In the genomic region with DNA sequence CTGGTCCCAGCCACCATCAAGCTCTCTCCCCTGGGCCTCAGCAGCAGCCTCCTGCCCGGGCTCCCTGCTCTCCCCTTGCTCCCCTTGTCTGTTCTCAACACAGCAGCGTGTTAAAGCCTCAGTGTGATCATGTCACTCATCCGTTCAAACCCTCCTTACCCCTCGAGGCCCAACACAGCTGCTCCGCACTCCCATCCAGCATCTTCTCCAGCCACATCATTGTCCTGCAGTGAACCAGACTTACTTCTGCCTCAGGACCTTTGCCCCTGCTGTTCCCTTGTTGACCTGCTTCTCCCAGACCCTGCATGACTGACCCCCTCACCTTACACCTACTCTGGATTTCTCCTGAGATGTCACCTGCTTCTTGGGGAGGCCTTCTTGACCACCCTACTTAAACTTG, we compare ENCODE assay signal across 22 cellular contexts. TPM values are rescaled to one million over a fixed set of nuclear protein-coding genes. Genes with fewer than 3 reads are reported as not detected.
DNase-seq lines count a peak whose midpoint lies in the region; ATAC-seq, FAIRE-seq and TF ChIP-seq lines count a peak whose summit lies in the region.
"Had no signal": no experiment of that assay in that cellular context is flagged by ENCODE, and none has a peak within 500 bp of the region (broad histone marks: within the 10 kb centered on the region; RNA-seq: fewer than 3 reads in every experiment).

No MANE protein-coding gene starts in this region.

- no peaks in the 10 kb centered on the region for H3K9me3 ChIP-seq in H1 (ENCODE audit: insufficient read depth in 2 of 2, low read depth in 1 of 2, low read length in 1 of 2)
- no peaks in the 10 kb centered on the region for H3K9me3 ChIP-seq in neuronal stem cell (replicated peaks in 1 of 2; ENCODE audit: control insufficient read depth in 2 of 2, insufficient read depth in 1 of 2, low read depth in 1 of 2, low read length in 2 of 2)

- H4K8ac ChIP-seq in H1 (ENCODE audit: extremely low read depth, insufficient read depth, low read length) (no peak overlapping the region), neuronal stem cell (ENCODE audit: low read depth, low read length) (no peak overlapping the region)

- H2AK5ac ChIP-seq in H1 (ENCODE audit: low read depth, low read length) (peak overlapping the region; percentile 56; the same call in 1 of the 2 replicates), neuronal stem cell (ENCODE audit: low read depth, low read length) (no peak overlapping the region)

- H3K18ac ChIP-seq in H1 (ENCODE audit: extremely low read depth, low read length) (no peak overlapping the region), neuronal stem cell (ENCODE audit: low read length) (peak overlapping the region; percentile 22)

- TF ChIP-seq POLR2A in H1 (IDR thresholded peaks at IDR 0.05; ENCODE audit: control extremely low read depth in 1 of 2, low read depth in 2 of 2, low read length in 2 of 2) (no peak), erythroblast (IDR thresholded peaks at IDR 0.05; ENCODE audit: low read length) (no peak)

- H2BK15ac ChIP-seq in H1 (ENCODE audit: low read length), result no peak overlapping the region
- no peak overlapping the region for H2BK15ac ChIP-seq in neuronal stem cell (ENCODE audit: low read length)

- TF ChIP-seq CTCF in D721Med (IDR thresholded peaks at IDR 0.05; ENCODE audit: insufficient read depth, missing control alignments) (peak; percentile 4), VCaP (conservative IDR thresholded peaks at IDR 0.05) (no peak), H1 (IDR thresholded peaks at IDR 0.05; ENCODE audit: control extremely low read depth in 1 of 3, insufficient read depth in 1 of 3, low read depth in 1 of 3, low read length in 3 of 3) (no peak)

- no peak overlapping the region for H3K56ac ChIP-seq in H1 (replicated peaks; ENCODE audit: insufficient read length, low read depth, low read length)

- POLR2A ChIA-PET in H1 (lab: Charles Lee; ENCODE audit: partially characterized antibody), result interaction anchor here (0.6 to 3.5 kb wide), 4 partner anchors 15 to 56 kb away, joined by 3 to 14 read pairs (median 3); no protein-coding TSS in a partner anchor

- no peak for TF ChIP-seq EP300 in H1 (IDR thresholded peaks at IDR 0.05; ENCODE audit: borderline replicate concordance in 1 of 2, low read depth in 2 of 2, low read length in 2 of 2)

- H3K4ac ChIP-seq in H1 (replicated peaks; ENCODE audit: insufficient read length, low read depth, low read length), result no peak overlapping the region
- no peak overlapping the region for H3K4ac ChIP-seq in neuronal stem cell (ENCODE audit: low read length)

- peaks cover 8 to 34% (median 23%) of the 10 kb centered on the region in 4 experiments for H3K4me1 ChIP-seq in H1 (replicated peaks in 1 of 4; ENCODE audit: control insufficient read depth in 3 of 4, insufficient read depth in 4 of 4, low read length in 3 of 4)
- peaks cover 0 to 21% of the 10 kb centered on the region in 2 donors for H3K4me1 ChIP-seq in neuronal stem cell (ENCODE audit: control insufficient read depth in 2 of 2, insufficient read depth in 1 of 2, low read depth in 1 of 2, low read length in 2 of 2)

- no peak for ATAC-seq in HG02571 (IDR thresholded peaks at IDR 0.05; ENCODE audit: unreplicated experiment)
- ATAC-seq in GM21717 (IDR thresholded peaks at IDR 0.05; ENCODE audit: unreplicated experiment), result no peak

- H3K36me3 ChIP-seq in H1 (ENCODE audit: control insufficient read depth in 2 of 4, insufficient read depth in 4 of 4, low read length in 3 of 4), result no peaks in the 10 kb centered on the region
- peaks cover 0 to 2% of the 10 kb centered on the region in 2 donors for H3K36me3 ChIP-seq in neuronal stem cell (replicated peaks in 1 of 2; ENCODE audit: control insufficient read depth in 2 of 2, insufficient read depth in 2 of 2, low read length in 2 of 2)

- no peak overlapping the region for H2BK5ac ChIP-seq in H1 (ENCODE audit: low read depth, low read length)
- no peak overlapping the region for H2BK5ac ChIP-seq in neuronal stem cell (ENCODE audit: low read length)

- no peaks in the 10 kb centered on the region for H3K27me3 ChIP-seq in H1 (replicated peaks in 1 of 4; ENCODE audit: control insufficient read depth in 3 of 4, extremely low read depth in 1 of 4, insufficient read depth in 3 of 4, low read length in 3 of 4)
- peaks cover 0 to 41% (median 0%) of the 10 kb centered on the region in 3 experiments for H3K27me3 ChIP-seq in neuronal stem cell (ENCODE audit: control insufficient read depth in 3 of 3, insufficient read depth in 3 of 3, low read depth in 1 of 3, low read length in 3 of 3)

- H3K14ac ChIP-seq in H1 (ENCODE audit: insufficient read length) (no peak overlapping the region), neuronal stem cell (ENCODE audit: low read length) (no peak overlapping the region)

- FAIRE-seq in D721Med (lab: Jason Lieb, UNC) (no peak), H1 (lab: Jason Lieb, UNC) (no peak)
- FAIRE-seq: RCC 7860 had no signal

- whole genome bisulfite sequencing in H1 (ENCODE audit: extremely low coverage in 1 of 2, insufficient coverage in 1 of 2, insufficient read length in 1 of 2, insufficient replicate concordance in 2 of 2, low coverage in 1 of 2, low lambda C conversion rate in 2 of 2, missing lambda C conversion rate in 1 of 2), 2 experiments, result 91% methylated on average over 5 of the region's 5 CpGs; no CpG with 5 or more reads in 1 of the 2 experiments
- WGBS in neuronal stem cell (ENCODE audit: extremely low coverage in 2 of 2, insufficient read length in 2 of 2, insufficient replicate concordance in 1 of 2), 2 donors, result no CpG with 5 or more reads among the region's 5 CpGs

- H3K4me3 ChIP-seq in H1 (ENCODE audit: extremely low read depth in 1 of 4, insufficient read depth in 2 of 4, low read depth in 3 of 4, low read length in 4 of 4) (no peak overlapping the region), neuronal stem cell (ENCODE audit: low read length in 2 of 2) (no peak overlapping the region)
- H3K4me3 ChIP-seq: SK-N-MC had no signal

- H3K23me2 ChIP-seq in H1 (ENCODE audit: low read depth, low read length), result no peaks in the 10 kb centered on the region

- no peak overlapping the region for H2BK120ac ChIP-seq in H1 (replicated peaks; ENCODE audit: low read depth, low read length)
- no peak overlapping the region for H2BK120ac ChIP-seq in neuronal stem cell (ENCODE audit: low read depth, low read length)

- H3K27ac ChIP-seq in VCaP (0 out of 2 replicates have a peak overlapping the region, but pooled peaks have one; percentile 10), H1 (ENCODE audit: low read depth, low read length) (no peak overlapping the region), neuronal stem cell (replicated peaks; ENCODE audit: low read length) (no peak overlapping the region)
- H3K27ac ChIP-seq: SK-N-MC had no signal

- H2AFZ ChIP-seq in H1 (ENCODE audit: low read length) (no peak overlapping the region), neuronal stem cell (ENCODE audit: low read length) (no peak overlapping the region)

- TF ChIP-seq RAD21 in H1 (IDR thresholded peaks at IDR 0.05 in 1 of 2, conservative IDR thresholded peaks at IDR 0.05 in 1 of 2; ENCODE audit: low read depth in 2 of 2, low read length in 2 of 2), result no peak

- peaks cover 5 to 8% of the 10 kb centered on the region in 2 experiments for H4K20me1 ChIP-seq in H1 (replicated peaks in 1 of 2; ENCODE audit: control insufficient read depth in 1 of 2, insufficient read depth in 2 of 2, low read length in 2 of 2)

- H3K9ac ChIP-seq in H1 (replicated peaks in 1 of 4; ENCODE audit: extremely low read depth in 1 of 4, low read depth in 3 of 4, low read length in 3 of 4), result no peak overlapping the region
- H3K9ac ChIP-seq in neuronal stem cell (ENCODE audit: low read depth, low read length, poor library complexity), result no peak overlapping the region

- no peak overlapping the region for H3K4me2 ChIP-seq in H1 (ENCODE audit: insufficient read depth in 1 of 2, low read depth in 2 of 2, low read length in 2 of 2)
- no peak overlapping the region for H3K4me2 ChIP-seq in neuronal stem cell (ENCODE audit: insufficient read depth, low read length, poor library complexity, severe bottlenecking)

- no peak overlapping the region for H2BK20ac ChIP-seq in H1 (ENCODE audit: low read length)

- CTCF ChIA-PET in H1 (lab: Charles Lee; ENCODE audit: partially characterized antibody), result interaction anchor here (1.0 to 47.3 kb wide), 6 partner anchors 3 to 122 kb away, joined by 3 to 1626 read pairs (median 4); partner anchors contain the start of gene CDK18

- H4K91ac ChIP-seq in H1 (replicated peaks; ENCODE audit: insufficient read length, low read length) (no peak overlapping the region), neuronal stem cell (ENCODE audit: low read depth, low read length, poor library complexity) (no peak overlapping the region)

- H2BK12ac ChIP-seq in H1 (ENCODE audit: low read depth, low read length) (0 out of 2 replicates have a peak overlapping the region, but pooled peaks have one; percentile 5), neuronal stem cell (ENCODE audit: low read length) (no peak overlapping the region)

- no peak overlapping the region for H4K5ac ChIP-seq in H1 (ENCODE audit: insufficient read length, low read depth, low read length)

- H3K79me1 ChIP-seq in H1 (ENCODE audit: low read depth, low read length) (peaks cover 24% of the 10 kb centered on the region), neuronal stem cell (ENCODE audit: low read depth, low read length) (peaks cover 8% of the 10 kb centered on the region)

- H3K23ac ChIP-seq in H1 (ENCODE audit: insufficient read length) (no peak overlapping the region), neuronal stem cell (ENCODE audit: low read depth, low read length, poor library complexity) (no peak overlapping the region)

- DNase-seq in D721Med (ENCODE audit: insufficient read length, low spot score) (no peak), H1 (ENCODE audit: low read depth in 1 of 2, low spot score in 2 of 2) (no peak), neuronal stem cell (ENCODE audit: low spot score) (no peak), erythroblast (lab: John Stamatoyannopoulos, UW) (no peak)
- DNase-seq in activated naive CD4-positive, alpha-beta T cell (lab: John Stamatoyannopoulos, UW), result no peak
- DNase-seq: CD4-positive, alpha-beta T cell; COR-L47; DMS 273 treated with DMSO at 0.1 percent for 48 hours; DMS79 treated with DMSO at 0.1 percent for 48 hours; H9; Kasumi-1; NCI-H1694 treated with DMSO at 0.1 percent for 48 hours; NCI-H2081 treated with DMSO at 0.1 percent for 48 hours; NCI-H524 treated with DMSO at 0.1 percent for 48 hours; NCI-H82; OCI-M1; SHP77 had no signal

- H3K79me2 ChIP-seq in H1 (ENCODE audit: control insufficient read depth in 1 of 2, insufficient read depth in 2 of 2, low read length in 2 of 2), result peaks cover 0 to 3% of the 10 kb centered on the region in 2 experiments; a peak in 1 of 4 replicates

RNA-seq across cellular contexts. Expression of gene CDK18, which starts 13.3 kb away (rescaled TPM):
- total RNA-seq in H1 (2021; fragmentation: NEBNext Ultra II Directional; extraction: Animal tissue kit (Norgen Biotek cat#: 25700)), result 40.9 and 44.0 TPM in 2 replicates
- polyA plus RNA-seq in H1 (2011; rRNA removed), result 31.2 and 50.3 TPM in 2 replicates
- polyA plus RNA-seq in H1 (2011; cell fraction: cytosol; rRNA removed), result 19.7 TPM
- polyA plus RNA-seq in H1 (2011; cell fraction: nucleus; rRNA removed), result 102 TPM
- 35.9 to 57.1 TPM (median 46.6 TPM) in 4 replicates for polyA plus RNA-seq in H1 (2012, experiment 1 of 2)
- polyA plus RNA-seq in H1 (2012, experiment 2 of 2), result 29.8 TPM
- polyA plus RNA-seq in H1 (2013, experiment 1 of 2), result 31.5 TPM
- 31.7 TPM for polyA plus RNA-seq in H1 (2013, experiment 2 of 2)
- polyA minus RNA-seq in H1 (2011; rRNA and poly(A)+ RNA removed), result 37.0 and 48.0 TPM in 2 replicates
- polyA minus RNA-seq in H1 (2011; cell fraction: cytosol; rRNA and poly(A)+ RNA removed), result 25.8 TPM
- polyA minus RNA-seq in H1 (2011; cell fraction: nucleus; rRNA and poly(A)+ RNA removed), result 61.8 TPM
- polyA plus RNA-seq in neuronal stem cell (2013, experiment 1 of 2), result 25.8 TPM
- 25.5 TPM for polyA plus RNA-seq in neuronal stem cell (2013, experiment 2 of 2)
